In genomic region chr5:139566611-139567010, GRCh38 we compare ENCODE assay signal across 14 cellular contexts. TPM values are rescaled to one million over a fixed set of nuclear protein-coding genes. Genes with fewer than 3 reads are reported as not detected.
A peak's percentile ranks its signal among the peaks of the same experiment; 100 is the strongest.
DNase-seq lines count a peak whose midpoint lies in the region; ATAC-seq, FAIRE-seq and TF ChIP-seq lines count a peak whose summit lies in the region.
"Had no signal": no experiment of that assay in that cellular context is flagged by ENCODE, and none has a peak within 500 bp of the region (broad histone marks: within the 10 kb centered on the region; RNA-seq: fewer than 3 reads in every experiment).

No MANE protein-coding gene starts in this region.

- peak overlapping the region; percentile 74 for H3K9ac ChIP-seq in mesenchymal stem cell (ENCODE audit: low read length)

- peaks cover 9 to 25% of the 10 kb centered on the region in 2 experiments for H3K36me3 ChIP-seq in mesenchymal stem cell (ENCODE audit: control insufficient read depth in 1 of 2, insufficient read depth in 2 of 2, low read depth in 1 of 2, low read length in 2 of 2)
- H3K36me3 ChIP-seq: neutrophil had no signal

- no peaks in the 10 kb centered on the region for H3K9me3 ChIP-seq in mesenchymal stem cell (ENCODE audit: control insufficient read depth, low read length)
- H3K9me3 ChIP-seq: body of pancreas, neutrophil had no signal

- no peak overlapping the region for H3K4ac ChIP-seq in mesenchymal stem cell (ENCODE audit: low read depth in 1 of 2, low read length in 2 of 2)

- H2BK5ac ChIP-seq in mesenchymal stem cell (ENCODE audit: low read depth, low read length, poor library complexity, severe bottlenecking), result no peak overlapping the region

- intact Hi-C loops in CD14-positive monocyte (cut with micrococcal nuclease), result no loop called here
- intact Hi-C loops in activated CD8-positive, alpha-beta T cell treated with anti-CD3 and anti-CD28 coated beads for 36 hours (cut with micrococcal nuclease), result no loop called here

- no peaks in the 10 kb centered on the region for H3K27me3 ChIP-seq in mesenchymal stem cell (ENCODE audit: control insufficient read depth in 1 of 2, insufficient read depth in 1 of 2, low read length in 2 of 2)
- H3K27me3 ChIP-seq: body of pancreas, neutrophil had no signal

- no peak overlapping the region for H2BK12ac ChIP-seq in mesenchymal stem cell (ENCODE audit: low read length in 2 of 2)

- H3K4me3 Mint-ChIP-seq in CD14-positive monocyte, result peak overlapping the region; percentile 56 to 60
- H3K4me3 Mint-ChIP-seq in activated CD8-positive, alpha-beta T cell treated with anti-CD3 and anti-CD28 coated beads for 36 hours, result peak overlapping the region; percentile 40

- ATAC-seq in activated CD8-positive, alpha-beta T cell treated with anti-CD3 and anti-CD28 coated beads for 36 hours, result no peak
- no peak for ATAC-seq in HG03159 (IDR thresholded peaks at IDR 0.05; ENCODE audit: unreplicated experiment)
- ATAC-seq: body of pancreas had no signal

- H3K4me2 ChIP-seq in mesenchymal stem cell (ENCODE audit: low read length, poor library complexity, severe bottlenecking), result no peak overlapping the region

- peaks cover 69% of the 10 kb centered on the region for H3K4me1 Mint-ChIP-seq in CD14-positive monocyte
- peaks cover 52% of the 10 kb centered on the region for H3K4me1 Mint-ChIP-seq in activated CD8-positive, alpha-beta T cell treated with anti-CD3 and anti-CD28 coated beads for 36 hours (ENCODE audit: low read depth)

- peak overlapping the region; percentile 8 to 82 (median 66) for H3K27ac Mint-ChIP-seq in CD14-positive monocyte
- peak overlapping the region; percentile 87 for H3K27ac Mint-ChIP-seq in activated CD8-positive, alpha-beta T cell treated with anti-CD3 and anti-CD28 coated beads for 36 hours

- H4K91ac ChIP-seq in mesenchymal stem cell (ENCODE audit: low read length), result no peak overlapping the region

- no peak overlapping the region for H4K8ac ChIP-seq in mesenchymal stem cell (ENCODE audit: low read length)

- H3K27ac ChIP-seq in mesenchymal stem cell (ENCODE audit: low read length, poor library complexity, severe bottlenecking) (no peak overlapping the region), caudate nucleus (ENCODE audit: low read depth, low read length) (no peak overlapping the region)
- H3K27ac ChIP-seq: body of pancreas, neutrophil had no signal

- H3K18ac ChIP-seq in mesenchymal stem cell (ENCODE audit: low read depth in 1 of 2, low read length in 2 of 2), result no peak overlapping the region

- TF ChIP-seq POLR2A in GM12891 (IDR thresholded peaks at IDR 0.05; ENCODE audit: low read depth, low read length), result no peak

- peaks cover 3 to 38% of the 10 kb centered on the region in 2 donors for H3K36me3 Mint-ChIP-seq in CD14-positive monocyte
- peaks cover 61% of the 10 kb centered on the region for H3K36me3 Mint-ChIP-seq in activated CD8-positive, alpha-beta T cell treated with anti-CD3 and anti-CD28 coated beads for 36 hours (ENCODE audit: low read depth)

- no peak overlapping the region for H2AK5ac ChIP-seq in mesenchymal stem cell (ENCODE audit: low read length, severe bottlenecking)

- no peak overlapping the region for H3K4me3 ChIP-seq in mesenchymal stem cell (ENCODE audit: insufficient read depth in 1 of 2, low read depth in 1 of 2, low read length in 2 of 2)
- H3K4me3 ChIP-seq: body of pancreas had no signal

- H3K4me1 ChIP-seq in mesenchymal stem cell (ENCODE audit: control insufficient read depth, insufficient read depth, low read depth, low read length), result peaks cover 16% of the 10 kb centered on the region

- POLR2A ChIA-PET in activated CD8-positive, alpha-beta T cell treated with anti-CD3 and anti-CD28 coated beads for 36 hours (lab: Charles Lee), result interaction anchor here (0.8 to 7.0 kb wide), 3 partner anchors 11 to 33 kb away, joined by 3 to 78 read pairs (median 3); no protein-coding TSS in a partner anchor

- peak; percentile 56 for FAIRE-seq in GM12891 (lab: Jason Lieb, UNC)

- no peak for DNase-seq in CD14-positive monocyte (ENCODE audit: low spot score)
- DNase-seq in GM12891 (ENCODE audit: insufficient read length, low spot score), result no peak
- DNase-seq in activated CD8-positive, alpha-beta T cell treated with anti-CD3 and anti-CD28 coated beads for 36 hours, result no peak
- DNase-seq in mesenchymal stem cell, result no peak
- DNase-seq in caudate nucleus (lab: John Stamatoyannopoulos, UW), result no peak
- no peak for DNase-seq in NCI-H1694 treated with DMSO at 0.1 percent for 48 hours (lab: John Stamatoyannopoulos, UW)
- DNase-seq: activated CD4-positive, alpha-beta T cell treated with anti-CD3 and anti-CD28 coated beads for 4 hours; body of pancreas; DMS53; kidney glomerular epithelial cell; RPMI8226; stimulated activated CD4-positive, alpha-beta T cell treated with anti-CD3 and anti-CD28 coated beads, Interleukin-1b, Interleukin-23, amount 100 ng/mL, for 48 hours had no signal

- H2BK15ac ChIP-seq in mesenchymal stem cell (ENCODE audit: low read depth, poor library complexity, severe bottlenecking), result no peak overlapping the region

- no peaks in the 10 kb centered on the region for H3K9me3 Mint-ChIP-seq in CD14-positive monocyte
- no peaks in the 10 kb centered on the region for H3K9me3 Mint-ChIP-seq in activated CD8-positive, alpha-beta T cell treated with anti-CD3 and anti-CD28 coated beads for 36 hours

- H2BK120ac ChIP-seq in mesenchymal stem cell (ENCODE audit: low read depth, low read length), result no peak overlapping the region

- H3K27me3 Mint-ChIP-seq in CD14-positive monocyte (ENCODE audit: low read depth in 3 of 3), result peaks cover 0 to 4% (median 0%) of the 10 kb centered on the region in 3 donors
- no peaks in the 10 kb centered on the region for H3K27me3 Mint-ChIP-seq in activated CD8-positive, alpha-beta T cell treated with anti-CD3 and anti-CD28 coated beads for 36 hours

- no peak overlapping the region for H3K23ac ChIP-seq in mesenchymal stem cell (ENCODE audit: low read length in 2 of 2)

- H3K79me1 ChIP-seq in mesenchymal stem cell (replicated peaks; ENCODE audit: low read length, poor library complexity, severe bottlenecking), result no peaks in the 10 kb centered on the region

- TF ChIP-seq CTCF in CD14-positive monocyte (IDR thresholded peaks at IDR 0.05), result no peak
- TF ChIP-seq CTCF in activated CD8-positive, alpha-beta T cell treated with anti-CD3 and anti-CD28 coated beads for 36 hours (IDR thresholded peaks at IDR 0.05), result no peak

- no peak overlapping the region for H2AFZ ChIP-seq in mesenchymal stem cell (ENCODE audit: low read depth, low read length)

- CTCF ChIA-PET in activated CD8-positive, alpha-beta T cell treated with anti-CD3 and anti-CD28 coated beads for 36 hours (lab: Charles Lee), result interaction anchor here (0.6 to 7.5 kb wide), 4 partner anchors 9 to 199 kb away, joined by 3 to 56 read pairs (median 6); no protein-coding TSS in a partner anchor

- WGBS in mesenchymal stem cell, result no CpG with 5 or more reads among the region's 5 CpGs

- no peak overlapping the region for H3K14ac ChIP-seq in mesenchymal stem cell (ENCODE audit: low read length in 2 of 2)

TF ChIP-seq in GM12891, 5 proteins besides CTCF, POLR2A, EP300 and RAD21:
- TF ChIP-seq PAX5 (IDR thresholded peaks at IDR 0.05; ENCODE audit: insufficient read depth, low read length, severe bottlenecking) (no peak), POU2F2 (IDR thresholded peaks at IDR 0.05; ENCODE audit: low read depth, low read length) (no peak), SPI1 (IDR thresholded peaks at IDR 0.05; ENCODE audit: low read depth, low read length) (no peak), POLR2AphosphoS5 (IDR thresholded peaks at IDR 0.05; ENCODE audit: low read depth, low read length) (no peak), TAF1 (IDR thresholded peaks at IDR 0.05; ENCODE audit: low read depth, low read length) (no peak)

RNA-seq across cellular contexts. Expression of gene UBE2D2, which starts 5.5 kb away (rescaled TPM):
- polyA plus RNA-seq in CD14-positive monocyte, result 100 to 1,000 TPM; 133 to 167 TPM
- polyA plus RNA-seq in GM12891 (2012; ENCODE audit: low read depth, missing spikeins), result 155 TPM
- total RNA-seq in activated CD8-positive, alpha-beta T cell treated with anti-CD3 and anti-CD28 coated beads for 36 hours, result 100 to 1,000 TPM; 239 to 253 TPM
- 102 TPM for polyA plus RNA-seq in mesenchymal stem cell (2013, experiment 1 of 2)
- polyA plus RNA-seq in mesenchymal stem cell (2013, experiment 2 of 2), result 107 TPM
